8 cellular contexts compared by ENCODE assay signal in genomic region chr1:115098979-115099692, GRCh38. TPM values are rescaled to one million over a fixed set of nuclear protein-coding genes. Genes with fewer than 3 reads are reported as not detected.
DNase-seq lines count a peak whose midpoint lies in the region; ATAC-seq, FAIRE-seq and TF ChIP-seq lines count a peak whose summit lies in the region.

No MANE protein-coding gene starts in this region.

- no peaks in the 10 kb centered on the region for H3K9me3 ChIP-seq in HepG2 (ENCODE audit: low read length)

- no peaks in the 10 kb centered on the region for H3K79me2 ChIP-seq in HepG2 (ENCODE audit: insufficient read depth, low read length)

- intact Hi-C loops in HepG2 (cut with micrococcal nuclease; ENCODE audit: unreplicated experiment): no loop called here

- H4K20me1 ChIP-seq in HepG2 (ENCODE audit: insufficient read depth, low read length): no peaks in the 10 kb centered on the region

- TF ChIP-seq POLR2A in HepG2 (IDR thresholded peaks at IDR 0.05; ENCODE audit: insufficient read depth in 1 of 2, low read depth in 2 of 2, low read length in 2 of 2): no peak

- peak overlapping the region; percentile 80 for H3K4me2 ChIP-seq in HepG2 (ENCODE audit: low read depth, low read length)

- CTCF ChIA-PET in HepG2 (lab: Yijun Ruan, JAX; ENCODE audit: low intra/inter-chr PET ratio, low total read pairs): no interaction called here

- POLR2A ChIA-PET in HepG2 (lab: Yijun Ruan, JAX): no interaction called here

- H3K27ac ChIP-seq in HepG2 (ENCODE audit: extremely low read length, insufficient read depth, low read length): no peak overlapping the region

- TF ChIP-seq EP300 in HepG2 (IDR thresholded peaks at IDR 0.05; ENCODE audit: low read depth in 2 of 2, low read length in 2 of 2) (no peak), HepG2 (CRISPR knock-in tag; IDR thresholded peaks at IDR 0.05; ENCODE audit: borderline replicate concordance) (no peak)

- no peak for TF ChIP-seq CTCF in HepG2 (CRISPR knock-in tag; IDR thresholded peaks at IDR 0.05)

- DNase-seq in DMS 273 (lab: John Stamatoyannopoulos, UW; ENCODE audit: unreplicated experiment): peak; percentile 85
- peak; percentile 96 for DNase-seq in Jurkat, Clone E6-1 (ENCODE audit: low read depth, low spot score)
- peak; percentile 41 to 79 (median 72) for DNase-seq in T-helper 1 cell
- DNase-seq in astrocyte of the hippocampus (ENCODE audit: low read depth, low spot score): peak; percentile 55
- DNase-seq in HepG2 (ENCODE audit: low spot score): no peak
- DNase-seq in stimulated activated CD8-positive, alpha-beta memory T cell treated with anti-CD3 and anti-CD28 coated beads, Interleukin-2, amount 100 ng/mL, for 48 hours (ENCODE audit: low read depth in 2 of 2): peak; percentile 30 to 36
- DNase-seq in H7: no peak

- TF ChIP-seq RAD21 in HepG2 (CRISPR knock-in tag; IDR thresholded peaks at IDR 0.05): no peak

- in situ Hi-C loops in HepG2 (cut with HindIII; ENCODE audit: extremely low pct_ligation_motif_present, low pct_unique_long_range_greater_than_20kb): no loop called here

- peak overlapping the region; percentile 57 for H3K4me3 ChIP-seq in Jurkat, Clone E6-1 (ENCODE audit: low read length)
- H3K4me3 ChIP-seq in HepG2 (replicated peaks in 1 of 3; ENCODE audit: insufficient read depth in 1 of 3, low read depth in 2 of 3, low read length in 3 of 3): peak overlapping the region; percentile 45 to 70 (median 54)
- no peak overlapping the region for H3K4me3 ChIP-seq in H7 (ENCODE audit: insufficient read depth, low read depth, low read length)

- no peak for FAIRE-seq in HepG2 (lab: Jason Lieb, UNC)

- peak overlapping the region; percentile 28; the same call in 1 of the 2 replicates for H3K9ac ChIP-seq in HepG2 (ENCODE audit: insufficient read depth, low read depth, low read length)

- H2AFZ ChIP-seq in HepG2 (ENCODE audit: low read length): peak overlapping the region; percentile 83

- WGBS in HepG2 (ENCODE audit: low lambda C conversion rate): 3% methylated on average over 13 of the region's 13 CpGs

- ATAC-seq in GM21447 (IDR thresholded peaks at IDR 0.05; ENCODE audit: unreplicated experiment): peak; percentile 89
- ATAC-seq in HepG2: peak; percentile 71

- BruUV-seq in HepG2 (replicated peaks; lab: Mats Ljungman, UMichigan): no TSS peak

- H3K27me3 ChIP-seq in HepG2 (ENCODE audit: control insufficient read depth in 1 of 2, insufficient read depth in 2 of 2, low read length in 2 of 2): peaks cover 0 to 5% of the 10 kb centered on the region in 2 experiments; a peak in 2 of 5 replicates
- peaks cover 2% of the 10 kb centered on the region; the same call in 1 of the 2 replicates for H3K27me3 ChIP-seq in H7 (ENCODE audit: control insufficient read depth, insufficient read depth, low read length)

- no peaks in the 10 kb centered on the region for H3K36me3 ChIP-seq in HepG2 (replicated peaks in 1 of 2; ENCODE audit: control insufficient read depth in 1 of 2, insufficient read depth in 2 of 2, low read length in 2 of 2)
- H3K36me3 ChIP-seq in H7 (replicated peaks; ENCODE audit: control insufficient read depth, insufficient read depth, low read length): no peaks in the 10 kb centered on the region

- peaks cover 16% of the 10 kb centered on the region for H3K4me1 ChIP-seq in HepG2 (ENCODE audit: insufficient read depth, low read length)

TF ChIP-seq in HepG2, 621 proteins besides CTCF, POLR2A, EP300 and RAD21:
- TF ChIP-seq RFX1 (IDR thresholded peaks at IDR 0.05): peak; percentile 25; the same call in 1 of the 2 replicates
- no peak for TF ChIP-seq NFIB (CRISPR knock-in tag; IDR thresholded peaks at IDR 0.05; ENCODE audit: borderline replicate concordance)
- no peak for TF ChIP-seq ATF5 (CRISPR knock-in tag; IDR thresholded peaks at IDR 0.05; ENCODE audit: low read depth)

RNA-seq across cellular contexts. Expression of gene TSPAN2, which starts 9.8 kb away (rescaled TPM):
- polyA plus RNA-seq in Jurkat, Clone E6-1 (2012; ENCODE audit: insufficient read depth, insufficient read length): 39.9 TPM
- total RNA-seq in HepG2 (2016; rRNA removed; fragmentation: Illumina TruSeq; extraction: Trizol): not detected in 2 replicates
- not detected in 2 replicates for total RNA-seq in HepG2 (2016; cell fraction: cytosol; rRNA removed; fragmentation: Illumina TruSeq; extraction: Trizol; ENCODE audit: low read depth)
- total RNA-seq in HepG2 (2016; cell fraction: insoluble cytoplasmic fraction; rRNA removed; fragmentation: Illumina TruSeq; extraction: Trizol): not detected in 2 replicates
- total RNA-seq in HepG2 (2016; cell fraction: membrane; rRNA removed; fragmentation: Illumina TruSeq; extraction: Trizol): not detected in 2 replicates
- not detected in 2 replicates for total RNA-seq in HepG2 (2016; cell fraction: nucleus; rRNA removed; fragmentation: Illumina TruSeq; extraction: Trizol)
- not detected in 2 replicates for polyA plus RNA-seq in HepG2 (2011; rRNA removed)
- not detected in 2 replicates for polyA plus RNA-seq in HepG2 (2011; cell fraction: cytosol; rRNA removed)
- polyA plus RNA-seq in HepG2 (2011; cell fraction: nucleus; rRNA removed): not detected in 2 replicates
- not detected in 2 replicates for polyA plus RNA-seq in HepG2 (2012)
- not detected in 2 replicates for polyA plus RNA-seq in HepG2 (2016; cell fraction: cytosol; fragmentation: Illumina TruSeq; extraction: Trizol; ENCODE audit: low read depth)
- not detected in 2 replicates for polyA plus RNA-seq in HepG2 (2016; cell fraction: insoluble cytoplasmic fraction; fragmentation: Illumina TruSeq; extraction: Trizol; ENCODE audit: low read depth)
- polyA plus RNA-seq in HepG2 (2016; cell fraction: membrane; fragmentation: Illumina TruSeq; extraction: Trizol; ENCODE audit: low read depth): not detected in 2 replicates
- not detected in 2 replicates for polyA plus RNA-seq in HepG2 (2016; cell fraction: nucleus; fragmentation: Illumina TruSeq; extraction: Trizol; ENCODE audit: insufficient read depth, low read depth)
- not detected in 2 replicates for polyA minus RNA-seq in HepG2 (2011; rRNA and poly(A)+ RNA removed; ENCODE audit: low replicate concordance)
- polyA minus RNA-seq in HepG2 (2011; cell fraction: cytosol; rRNA and poly(A)+ RNA removed): not detected in 2 replicates
- not detected in 2 replicates for polyA minus RNA-seq in HepG2 (2011; cell fraction: nucleus; rRNA and poly(A)+ RNA removed)
- 5.1 and 5.3 TPM in 2 replicates for total RNA-seq in H7 (2014; rRNA removed; shearing (Covaris generic))

Comparison
In these comparisons a context has a peak if more than half of its experiments do, and no peak if none do; other contexts are left out.
1. DNase-seq: peak in DMS 273 (single experiment), Jurkat, Clone E6-1 (single experiment), T-helper 1 cell (5 of 5), astrocyte of the hippocampus (single experiment) and stimulated activated CD8-positive, alpha-beta memory T cell treated with anti-CD3 and anti-CD28 coated beads, Interleukin-2, amount 100 ng/mL, for 48 hours (2 of 2); none in HepG2 (single experiment) and H7 (single experiment).